25 cellular contexts compared by ENCODE assay signal in the genomic region with DNA sequence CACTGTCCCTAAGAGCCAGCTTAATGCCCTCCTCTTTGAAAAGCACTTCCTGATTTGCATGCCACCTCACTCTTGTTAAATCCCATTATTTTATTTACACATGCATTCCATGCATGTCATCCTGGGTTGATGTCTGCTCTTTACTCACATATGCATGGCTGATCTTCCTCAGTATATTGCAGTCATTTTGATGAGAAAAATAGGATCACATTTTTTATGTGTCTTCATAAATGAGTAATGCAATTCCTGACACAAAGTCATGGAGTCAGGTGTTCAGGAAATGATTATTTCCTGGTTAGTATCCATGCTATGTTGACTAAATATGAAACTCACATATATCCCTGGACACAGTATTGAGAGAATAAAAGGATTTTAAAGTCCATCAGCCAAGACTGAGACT.
A peak's percentile ranks its signal among the peaks of the same experiment; 100 is the strongest.
DNase-seq lines count a peak whose midpoint lies in the region; ATAC-seq, FAIRE-seq and TF ChIP-seq lines count a peak whose summit lies in the region.
"Had no signal": no experiment of that assay in that cellular context is flagged by ENCODE, and none has a peak within 500 bp of the region (broad histone marks: within the 10 kb centered on the region; RNA-seq: fewer than 3 reads in every experiment).

No MANE protein-coding gene starts in this region.

- no peak overlapping the region for H3K18ac ChIP-seq in IMR-90 (ENCODE audit: low read depth, low read length)
- no peak overlapping the region for H3K18ac ChIP-seq in mesendoderm (ENCODE audit: low read length)

- H2BK20ac ChIP-seq in IMR-90 (ENCODE audit: low read depth, low read length): no peak overlapping the region

- TF ChIP-seq POLR2A in IMR-90 (IDR thresholded peaks at IDR 0.05; ENCODE audit: low read depth, low read length) (no peak), uterus (IDR thresholded peaks at IDR 0.05) (no peak)

- H3K56ac ChIP-seq in IMR-90 (ENCODE audit: extremely low read depth, insufficient read depth, low read length) (no peak overlapping the region), mesendoderm (ENCODE audit: low read length) (no peak overlapping the region)

- no peak overlapping the region for H2AK9ac ChIP-seq in IMR-90 (replicated peaks; ENCODE audit: low read depth, low read length, poor library complexity)

- no peaks in the 10 kb centered on the region for H3K27me3 ChIP-seq in IMR-90 (ENCODE audit: control insufficient read depth, insufficient read depth, low read length)
- no peaks in the 10 kb centered on the region for H3K27me3 ChIP-seq in mesendoderm (ENCODE audit: insufficient read depth, low read length, poor library complexity)
- no peaks in the 10 kb centered on the region for H3K27me3 ChIP-seq in uterus

- TF ChIP-seq CTCF in IMR-90 (conservative IDR thresholded peaks at IDR 0.05; ENCODE audit: low read depth, low read length) (no peak), uterus (IDR thresholded peaks at IDR 0.05) (no peak)

- TF ChIP-seq RAD21 in IMR-90 (IDR thresholded peaks at IDR 0.05; ENCODE audit: low read length): no peak

- H2BK120ac ChIP-seq in IMR-90 (ENCODE audit: low read depth, low read length) (no peak overlapping the region), mesendoderm (ENCODE audit: low read depth, low read length) (no peak overlapping the region)

- H3K79me1 ChIP-seq in IMR-90 (ENCODE audit: low read depth in 1 of 2, low read length in 2 of 2) (no peaks in the 10 kb centered on the region), mesendoderm (ENCODE audit: low read length) (no peaks in the 10 kb centered on the region)

- dilution Hi-C loops in IMR-90 (cut with HindIII; ENCODE audit: low sequenced_read_pairs, unreplicated experiment): no loop called here

- H2AK5ac ChIP-seq in IMR-90 (ENCODE audit: low read depth, low read length) (no peak overlapping the region), mesendoderm (ENCODE audit: low read length) (no peak overlapping the region)

- in situ Hi-C loops in IMR-90 (cut with MboI; ENCODE audit: low sequenced_read_pairs): no loop called here

- H3K36me3 ChIP-seq in IMR-90 (ENCODE audit: control insufficient read depth, insufficient read depth, low read length) (no peaks in the 10 kb centered on the region), mesendoderm (ENCODE audit: control insufficient read depth, insufficient read depth, low read length) (no peaks in the 10 kb centered on the region), uterus (no peaks in the 10 kb centered on the region)
- H3K36me3 ChIP-seq: WERI-Rb-1 had no signal

- FAIRE-seq in frontal cortex (lab: Jason Lieb, UNC): no peak
- FAIRE-seq: urothelium cell line had no signal

- H3K79me2 ChIP-seq in mesendoderm (ENCODE audit: control insufficient read depth, insufficient read depth, low read length): no peaks in the 10 kb centered on the region
- H3K79me2 ChIP-seq: parathyroid adenoma had no signal

- no peak overlapping the region for H2AFZ ChIP-seq in IMR-90 (replicated peaks; ENCODE audit: low read length, poor library complexity)
- H2AFZ ChIP-seq: parathyroid adenoma had no signal

- no peak overlapping the region for H3K9ac ChIP-seq in IMR-90 (ENCODE audit: low read depth, low read length)
- no peak overlapping the region for H3K9ac ChIP-seq in mesendoderm (ENCODE audit: low read length)
- H3K9ac ChIP-seq: parathyroid adenoma had no signal

- H2BK5ac ChIP-seq in IMR-90 (ENCODE audit: low read depth, low read length, poor library complexity, severe bottlenecking) (no peak overlapping the region), mesendoderm (ENCODE audit: low read length) (no peak overlapping the region)

- CTCF ChIA-PET in IMR-90 (lab: Yijun Ruan, JAX): no interaction called here

- H2BK15ac ChIP-seq in IMR-90 (ENCODE audit: low read depth, low read length): no peak overlapping the region
- H2BK15ac ChIP-seq in mesendoderm (replicated peaks; ENCODE audit: low read depth): no peak overlapping the region

- H3K4me1 ChIP-seq in IMR-90 (ENCODE audit: control insufficient read depth, insufficient read depth, low read length): no peaks in the 10 kb centered on the region
- no peaks in the 10 kb centered on the region for H3K4me1 ChIP-seq in mesendoderm (ENCODE audit: control insufficient read depth, low read depth, low read length)
- H3K4me1 ChIP-seq in uterus: no peaks in the 10 kb centered on the region
- H3K4me1 ChIP-seq: parathyroid adenoma had no signal

- peak; percentile 28 for DNase-seq in DMS53 treated with DMSO at 0.1 percent for 48 hours (lab: John Stamatoyannopoulos, UW; ENCODE audit: unreplicated experiment)
- DNase-seq in IMR-90: peak; percentile 20
- DNase-seq in dermis blood vessel endothelial cell: peak; percentile 35
- DNase-seq in mesendoderm: peak; percentile 18
- no peak for DNase-seq in GOT3 (lab: John Stamatoyannopoulos, UW)
- DNase-seq in frontal cortex (ENCODE audit: low spot score in 2 of 2): no peak
- no peak for DNase-seq in uterus
- DNase-seq: activated CD4-positive, alpha-beta T cell treated with anti-CD3 and anti-CD28 coated beads, Interleukin-2, amount 50 U/mL, for 1 hour; aorta; caudate nucleus; CD4-positive, alpha-beta T cell; hippocampal formation; immature natural killer cell; Kasumi-1; mucosa of descending colon; NCI-H1048; NCI-H187 treated with DMSO at 0.1 percent for 48 hours; right cardiac atrium; stimulated activated CD4-positive, alpha-beta T cell treated with anti-CD3 and anti-CD28 coated beads, Interleukin-12 subunit alpha, Interleukin-12 subunit beta, amount 100 ng/mL, for 4 hours; stimulated activated CD4-positive, alpha-beta T cell treated with anti-CD3 and anti-CD28 coated beads, Interleukin-4, amount 100 ng/mL, for 24 hours; stimulated activated naive CD4-positive, alpha-beta T cell; WERI-Rb-1 had no signal

- no peak overlapping the region for H4K91ac ChIP-seq in IMR-90 (ENCODE audit: insufficient read depth, low read depth, low read length)

- H3K9me3 ChIP-seq in IMR-90 (ENCODE audit: control insufficient read depth, insufficient read depth, low read length) (no peaks in the 10 kb centered on the region), uterus (no peaks in the 10 kb centered on the region)
- H3K9me3 ChIP-seq: mucosa of descending colon had no signal

- H4K5ac ChIP-seq in IMR-90 (ENCODE audit: low read depth, low read length): no peak overlapping the region
- no peak overlapping the region for H4K5ac ChIP-seq in mesendoderm (ENCODE audit: low read length)

- no peaks in the 10 kb centered on the region for H3K9me1 ChIP-seq in IMR-90 (ENCODE audit: insufficient read depth, low read length)

- ATAC-seq in IMR-90 (ENCODE audit: low read depth): no peak
- ATAC-seq: activated naive CD4-positive, alpha-beta T cell treated with anti-CD3 and anti-CD28 coated beads, Interleukin-2, amount 50 U/mL, for 72 hours; mucosa of descending colon; right cardiac atrium had no signal

- H4K8ac ChIP-seq in IMR-90 (ENCODE audit: low read depth in 2 of 2, low read length in 2 of 2) (no peak overlapping the region), mesendoderm (ENCODE audit: low read depth, low read length) (no peak overlapping the region)

- H3K27ac ChIP-seq in IMR-90 (ENCODE audit: insufficient read depth, low read length): no peak overlapping the region
- H3K27ac ChIP-seq in mesendoderm (ENCODE audit: low read depth, low read length): no peak overlapping the region
- no peak overlapping the region for H3K27ac ChIP-seq in uterus
- H3K27ac ChIP-seq: parathyroid adenoma, WERI-Rb-1 had no signal

- H3K23ac ChIP-seq in IMR-90 (ENCODE audit: low read depth, low read length) (no peak overlapping the region), mesendoderm (ENCODE audit: low read length) (no peak overlapping the region)

- H3K4me2 ChIP-seq in IMR-90 (ENCODE audit: low read depth, low read length): no peak overlapping the region
- no peak overlapping the region for H3K4me2 ChIP-seq in mesendoderm (ENCODE audit: low read length)

- H3K4me3 ChIP-seq in IMR-90 (ENCODE audit: insufficient read depth, low read depth, low read length) (no peak overlapping the region), mesendoderm (ENCODE audit: low read length) (no peak overlapping the region), uterus (no peak overlapping the region)
- H3K4me3 ChIP-seq: mucosa of descending colon had no signal

- intact Hi-C loops in IMR-90 (cut with micrococcal nuclease): no loop called here
- intact Hi-C loops in uterus (cut with DNase I; ENCODE audit: low total_unique reads): no loop called here

- no peak overlapping the region for H3K4ac ChIP-seq in IMR-90 (ENCODE audit: low read depth, low read length)
- no peak overlapping the region for H3K4ac ChIP-seq in mesendoderm (ENCODE audit: low read depth, low read length)

- no TSS peak for BruUV-seq in IMR-90 (replicated peaks; lab: Mats Ljungman, UMichigan)

- H4K20me1 ChIP-seq in IMR-90 (ENCODE audit: insufficient read depth, low read length): no peaks in the 10 kb centered on the region

- no peak overlapping the region for H3K14ac ChIP-seq in IMR-90 (replicated peaks; ENCODE audit: low read depth, low read length)

- POLR2A ChIA-PET in IMR-90 (lab: Charles Lee; ENCODE audit: unreplicated experiment): no interaction called here

TF ChIP-seq in IMR-90, 13 proteins besides CTCF, POLR2A, EP300 and RAD21:
- TF ChIP-seq, protein P1, sequence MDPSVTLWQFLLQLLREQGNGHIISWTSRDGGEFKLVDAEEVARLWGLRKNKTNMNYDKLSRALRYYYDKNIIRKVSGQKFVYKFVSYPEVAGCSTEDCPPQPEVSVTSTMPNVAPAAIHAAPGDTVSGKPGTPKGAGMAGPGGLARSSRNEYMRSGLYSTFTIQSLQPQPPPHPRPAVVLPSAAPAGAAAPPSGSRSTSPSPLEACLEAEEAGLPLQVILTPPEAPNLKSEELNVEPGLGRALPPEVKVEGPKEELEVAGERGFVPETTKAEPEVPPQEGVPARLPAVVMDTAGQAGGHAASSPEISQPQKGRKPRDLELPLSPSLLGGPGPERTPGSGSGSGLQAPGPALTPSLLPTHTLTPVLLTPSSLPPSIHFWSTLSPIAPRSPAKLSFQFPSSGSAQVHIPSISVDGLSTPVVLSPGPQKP (IDR thresholded peaks at IDR 0.05; ENCODE audit: borderline replicate concordance, low read depth, low read length): no peak
- TF ChIP-seq CEBPB (IDR thresholded peaks at IDR 0.05; ENCODE audit: low read depth, low read length) (no peak), CHD1 (IDR thresholded peaks at IDR 0.05; ENCODE audit: low read depth, low read length) (no peak), MXI1 (IDR thresholded peaks at IDR 0.05; ENCODE audit: borderline replicate concordance, low read depth, low read length) (no peak)

Comparison
In these comparisons a context has a peak if more than half of its experiments do, and no peak if none do; other contexts are left out.
1. DNase-seq: peak in DMS53 treated with DMSO at 0.1 percent for 48 hours (single experiment), IMR-90 (single experiment), dermis blood vessel endothelial cell (single experiment) and mesendoderm (single experiment); none in GOT3 (single experiment), frontal cortex (0 of 2) and uterus (0 of 2).